In the genomic region with DNA sequence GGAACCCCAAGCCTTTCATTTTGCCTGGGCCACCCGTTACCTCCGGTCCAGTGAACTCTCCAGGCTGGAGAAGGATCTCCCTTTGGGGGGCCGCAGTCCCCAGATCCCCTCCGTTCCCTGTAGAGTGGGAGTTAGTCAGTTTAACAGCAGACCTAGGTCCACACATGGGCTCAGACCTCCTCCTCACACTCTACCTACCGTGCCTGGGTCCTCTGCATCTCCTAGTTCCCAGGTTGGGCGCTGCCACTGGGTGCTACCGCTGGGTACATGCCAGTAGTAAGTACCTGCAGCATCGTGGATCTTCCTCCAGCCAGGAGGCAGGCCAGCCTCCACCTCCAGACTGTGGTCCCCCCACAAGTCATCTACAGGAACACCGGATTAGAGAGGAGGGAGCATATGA, we compare ENCODE assay signal across 8 cellular contexts. TPM values are rescaled to one million over a fixed set of nuclear protein-coding genes. Genes with fewer than 3 reads are reported as not detected.
A peak's percentile ranks its signal among the peaks of the same experiment; 100 is the strongest.
DNase-seq lines count a peak whose midpoint lies in the region; ATAC-seq and TF ChIP-seq lines count a peak whose summit lies in the region.

No MANE protein-coding gene starts in this region.

- H3K9me3 ChIP-seq in right atrium auricular region = no peaks in the 10 kb centered on the region
- H3K9me3 ChIP-seq in aorta (ENCODE audit: control insufficient read depth, low read length) = no peaks in the 10 kb centered on the region

- H3K27ac Mint-ChIP-seq in brain = peak overlapping the region; percentile 87 to 98 (median 95)
- peak overlapping the region; percentile 96 for H3K27ac Mint-ChIP-seq in mesothelial cell of epicardium

- 59 to 66% methylated on average over 9 of the region's 9 CpGs for WGBS in aorta, 2 donors

- intact Hi-C loops in Right ventricle myocardium superior (cut with DNase I) = no loop called here
- intact Hi-C loops in aorta (cut with DNase I) = loop anchor here in 1 of 2 donors (5.0 to 10.0 kb wide), 2 partner anchors 74 to 141 kb away; partner anchors contain the start of genes TMCO6 and ZMAT2

- H3K27ac ChIP-seq in right atrium auricular region = peak overlapping the region; percentile 85 to 97
- H3K27ac ChIP-seq in aorta (ENCODE audit: low read depth in 1 of 2, low read length in 2 of 2) = peak overlapping the region in 1 of 2 donors; percentile 91

- H3K4me1 Mint-ChIP-seq in brain (peaks cover 76% of the 10 kb centered on the region), mesothelial cell of epicardium (peaks cover 23% of the 10 kb centered on the region)

- H3K4me3 ChIP-seq in right atrium auricular region (peak overlapping the region; percentile 71 to 77), aorta (ENCODE audit: low read length in 2 of 2) (peak overlapping the region; percentile 36 to 69)

- DNase-seq in right atrium auricular region (ENCODE audit: low spot score) = peak; percentile 58
- DNase-seq in Right ventricle myocardium superior = no peak
- DNase-seq in mesothelial cell of epicardium (ENCODE audit: low spot score in 2 of 2, unreplicated experiment in 2 of 2) = no peak
- no peak for DNase-seq in aorta
- no peak for DNase-seq in effector CD4-positive, alpha-beta T cell
- no peak for DNase-seq in AG08396 (ENCODE audit: low spot score)

- TF ChIP-seq CTCF in right atrium auricular region (IDR thresholded peaks at IDR 0.05) (no peak), brain (conservative IDR thresholded peaks at IDR 0.05) (no peak), mesothelial cell of epicardium (IDR thresholded peaks at IDR 0.05; ENCODE audit: unreplicated experiment) (no peak)

- H3K27me3 ChIP-seq in right atrium auricular region (no peaks in the 10 kb centered on the region), aorta (ENCODE audit: control insufficient read depth in 1 of 2, insufficient read depth in 2 of 2, low read length in 1 of 2) (no peaks in the 10 kb centered on the region)

- peaks cover 20% of the 10 kb centered on the region for H3K36me3 ChIP-seq in right atrium auricular region
- H3K36me3 ChIP-seq in aorta (ENCODE audit: control insufficient read depth in 1 of 2, insufficient read depth in 2 of 2, low read length in 1 of 2) = no peaks in the 10 kb centered on the region

- ATAC-seq in Right ventricle myocardium superior (ENCODE audit: poor library complexity) = no peak
- no peak for ATAC-seq in aorta (ENCODE audit: low FRiP score)
- ATAC-seq in GM18868 (IDR thresholded peaks at IDR 0.05; ENCODE audit: unreplicated experiment) = no peak

- H3K4me3 Mint-ChIP-seq in brain = peak overlapping the region; percentile 93 to 97 (median 94)
- H3K4me3 Mint-ChIP-seq in mesothelial cell of epicardium = peak overlapping the region; percentile 90

- H3K4me1 ChIP-seq in right atrium auricular region (peaks cover 0 to 47% of the 10 kb centered on the region in 2 donors), aorta (ENCODE audit: control insufficient read depth in 1 of 2, insufficient read depth in 2 of 2, low read length in 2 of 2) (no peaks in the 10 kb centered on the region)

- H3K9me3 Mint-ChIP-seq in brain (no peaks in the 10 kb centered on the region), mesothelial cell of epicardium (no peaks in the 10 kb centered on the region)

- H3K36me3 Mint-ChIP-seq in brain = peaks cover 41% of the 10 kb centered on the region
- H3K36me3 Mint-ChIP-seq in mesothelial cell of epicardium = peaks cover 16% of the 10 kb centered on the region

- H3K27me3 Mint-ChIP-seq in brain (peaks cover 13% of the 10 kb centered on the region), mesothelial cell of epicardium (ENCODE audit: low read depth) (no peaks in the 10 kb centered on the region)

RNA-seq across cellular contexts. Expression of gene APBB3, which starts 0.8 kb away (rescaled TPM):
- 1 to 10 TPM; 7.4 to 8.3 TPM for total RNA-seq in right atrium auricular region
- 10.2 TPM for total RNA-seq in Right ventricle myocardium superior
- polyA plus RNA-seq in brain (ENCODE audit: insufficient read depth, low read depth, low replicate concordance) = 19.4 TPM
- 59.9 to 68.5 TPM (median 63.6 TPM) in 3 replicates for total RNA-seq in mesothelial cell of epicardium
- total RNA-seq in aorta = 10 to 100 TPM; 32.9 to 48.3 TPM
- 10 to 100 TPM; 10.9 to 66.9 TPM for polyA plus RNA-seq in aorta

RNA-seq across cellular contexts. Expression of gene SLC35A4, which starts 1.1 kb away (rescaled TPM):
- total RNA-seq in right atrium auricular region (10 to 100 TPM; 47.4 to 63.9 TPM), Right ventricle myocardium superior (81.4 TPM), mesothelial cell of epicardium (56.5 to 62.2 TPM (median 61.5 TPM) in 3 replicates), aorta (10 to 100 TPM; 38.9 to 43.4 TPM)
- polyA plus RNA-seq in brain (ENCODE audit: insufficient read depth, low read depth, low replicate concordance) (67.1 TPM), aorta (10 to 100 TPM; 24.9 to 25.5 TPM)

RNA-seq across cellular contexts. Expression of gene SRA1, which starts 6.3 kb away (rescaled TPM):
- total RNA-seq in right atrium auricular region (10 to 100 TPM; 24.6 to 27.9 TPM), Right ventricle myocardium superior (23.1 TPM), mesothelial cell of epicardium (34.9 to 37.5 TPM (median 37.0 TPM) in 3 replicates), aorta (10 to 100 TPM; 23.7 to 32.5 TPM)
- polyA plus RNA-seq in brain (ENCODE audit: insufficient read depth, low read depth, low replicate concordance) (23.4 TPM), aorta (10 to 100 TPM; 23.2 to 49.6 TPM)

RNA-seq across cellular contexts. Expression of gene EIF4EBP3, which starts 16.1 kb away (rescaled TPM):
- 10 to 100 TPM; 12.8 to 16.8 TPM for total RNA-seq in right atrium auricular region
- total RNA-seq in Right ventricle myocardium superior = 12.0 TPM
- polyA plus RNA-seq in brain (ENCODE audit: insufficient read depth, low read depth, low replicate concordance) = 14.9 TPM
- 5.2 to 7.6 TPM (median 5.9 TPM) in 3 replicates for total RNA-seq in mesothelial cell of epicardium
- total RNA-seq in aorta = 10 to 100 TPM in 1 of 2 donors, 1 to 10 TPM in 1; 5.4 to 14.2 TPM
- polyA plus RNA-seq in aorta = 10 to 100 TPM; 27.8 to 37.5 TPM
